ENCODE assay signal across 8 cellular contexts in genomic region chr5:88502179-88503064, GRCh38.
DNase-seq lines count a peak whose midpoint lies in the region; ATAC-seq and TF ChIP-seq lines count a peak whose summit lies in the region.

No MANE protein-coding gene starts in this region.

- POLR2A ChIA-PET in A673 (lab: Charles Lee; ENCODE audit: low non-redundant PET), result no interaction called here

- no peak for TF ChIP-seq CTCF in A673 (conservative IDR thresholded peaks at IDR 0.05; ENCODE audit: low read depth, low read length)
- no peak for TF ChIP-seq CTCF in SU-DHL-6 (IDR thresholded peaks at IDR 0.05; ENCODE audit: insufficient read depth, low read length, poor library complexity, severe bottlenecking)
- TF ChIP-seq CTCF in foreskin fibroblast (IDR thresholded peaks at IDR 0.05; ENCODE audit: low read depth, low read length), result no peak

- 0 out of 2 replicates have a peak overlapping the region, but pooled peaks have one; percentile 13 for H3K9ac ChIP-seq in SU-DHL-6 (ENCODE audit: low read length)

- H3K27me3 ChIP-seq in A673 (replicated peaks; ENCODE audit: insufficient read depth, low read depth, low read length, poor library complexity) (no peaks in the 10 kb centered on the region), SU-DHL-6 (ENCODE audit: low read length) (no peaks in the 10 kb centered on the region)

- intact Hi-C loops in A673 (cut with micrococcal nuclease; ENCODE audit: unreplicated experiment), result no loop called here

- H2AFZ ChIP-seq in SU-DHL-6 (ENCODE audit: low read depth, low read length, severe bottlenecking), result peak overlapping the region; percentile 62

- H3K4me2 ChIP-seq in SU-DHL-6 (ENCODE audit: low read depth, low read length, poor library complexity, severe bottlenecking), result peak overlapping the region; percentile 55

- DNase-seq in A673 (ENCODE audit: low spot score) (peak; percentile 36), foreskin fibroblast (peak; percentile 0 to 1), SKM-1 (lab: John Stamatoyannopoulos, UW; ENCODE audit: unreplicated experiment) (no peak)
- DNase-seq in stimulated activated naive CD8-positive, alpha-beta T cell treated with anti-CD3 and anti-CD28 coated beads, Interleukin-15, Interleukin-2, amounts not matched to agents 100 U/mL and 50 U/mL, for 24 hours, result peak; percentile 5
- DNase-seq in activated CD4-positive, CD25-positive, alpha-beta regulatory T cell (lab: John Stamatoyannopoulos, UW), result no peak

- H3K4me3 ChIP-seq in A673 (ENCODE audit: low read depth, low read length, poor library complexity, severe bottlenecking) (peak overlapping the region; percentile 46), SU-DHL-6 (ENCODE audit: insufficient read depth, low read length, poor library complexity, severe bottlenecking) (peak overlapping the region; percentile 40), foreskin fibroblast (ENCODE audit: low read depth in 1 of 2, low read length in 2 of 2) (peak overlapping the region; percentile 40 to 64)

- H3K9me2 ChIP-seq in SU-DHL-6 (replicated peaks; ENCODE audit: insufficient read depth, low read length), result no peaks in the 10 kb centered on the region

- no peaks in the 10 kb centered on the region for H3F3A ChIP-seq in SU-DHL-6 (ENCODE audit: insufficient read depth)

- H3K9me3 ChIP-seq in A673 (ENCODE audit: low read depth, low read length, poor library complexity, severe bottlenecking) (no peaks in the 10 kb centered on the region), SU-DHL-6 (ENCODE audit: insufficient read depth, low read length) (no peaks in the 10 kb centered on the region)

- no peaks in the 10 kb centered on the region for H4K20me1 ChIP-seq in SU-DHL-6 (ENCODE audit: low read depth, low read length)

- H3K79me2 ChIP-seq in SU-DHL-6 (ENCODE audit: insufficient read depth, low read length), result no peaks in the 10 kb centered on the region

- H3K27ac ChIP-seq in A673 (ENCODE audit: low read depth, low read length, poor library complexity, severe bottlenecking), result no peak overlapping the region
- no peak overlapping the region for H3K27ac ChIP-seq in SU-DHL-6 (ENCODE audit: low read depth, low read length)

- ATAC-seq in GM18519 (IDR thresholded peaks at IDR 0.05; ENCODE audit: low FRiP score, unreplicated experiment) (peak; percentile 79), HG02970 (IDR thresholded peaks at IDR 0.05; ENCODE audit: low FRiP score, unreplicated experiment) (peak; percentile 85)
- peak; percentile 61 for ATAC-seq in stimulated activated naive CD8-positive, alpha-beta T cell treated with anti-CD3 and anti-CD28 coated beads, Interleukin-15, Interleukin-2, amounts not matched to agents 100 U/mL and 50 U/mL, for 24 hours

- no peaks in the 10 kb centered on the region for H3K4me1 ChIP-seq in A673 (ENCODE audit: insufficient read depth, low read length, poor library complexity, severe bottlenecking)

- CTCF ChIA-PET in A673 (lab: Charles Lee), result no interaction called here

- H3K36me3 ChIP-seq in A673 (ENCODE audit: insufficient read depth, low read length, poor library complexity, severe bottlenecking) (no peaks in the 10 kb centered on the region), SU-DHL-6 (ENCODE audit: low read length) (no peaks in the 10 kb centered on the region)

- BruUV-seq in A673 (replicated peaks; lab: Mats Ljungman, UMichigan), result no TSS peak

Comparison
In these comparisons a context has a peak if more than half of its experiments do, and no peak if none do; other contexts are left out.
1. DNase-seq: peak in A673 (single experiment), foreskin fibroblast (2 of 2) and stimulated activated naive CD8-positive, alpha-beta T cell treated with anti-CD3 and anti-CD28 coated beads, Interleukin-15, Interleukin-2, amounts not matched to agents 100 U/mL and 50 U/mL, for 24 hours (single experiment); none in SKM-1 (single experiment) and activated CD4-positive, CD25-positive, alpha-beta regulatory T cell (0 of 4).
2. Peak in every context shown above with its lines, with median percentiles within 50 percentile points of each other: H3K4me3 ChIP-seq and ATAC-seq.